Comparison of ENCODE assay signal across 10 cellular contexts in the genomic region with DNA sequence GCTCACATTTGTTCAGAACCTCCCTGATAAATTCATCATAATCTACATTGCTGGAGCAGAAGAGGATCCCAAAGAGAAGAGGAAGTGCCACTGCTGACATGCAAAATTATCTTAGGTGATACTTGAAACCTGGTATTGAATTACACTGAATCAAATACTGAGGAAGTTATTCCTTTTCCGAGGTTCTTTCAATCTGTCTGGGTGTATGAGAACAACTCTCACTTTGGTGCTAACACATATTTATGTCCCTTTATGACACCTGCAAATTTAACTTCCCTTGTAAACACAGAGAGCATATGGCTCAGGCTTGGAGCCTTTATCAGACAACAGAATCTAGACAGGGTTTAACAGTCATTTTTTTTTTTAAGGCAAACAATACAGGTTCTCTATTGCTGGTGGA.
DNase-seq lines count a peak whose midpoint lies in the region; ATAC-seq and TF ChIP-seq lines count a peak whose summit lies in the region.
"Had no signal": no experiment of that assay in that cellular context is flagged by ENCODE, and none has a peak within 500 bp of the region (broad histone marks: within the 10 kb centered on the region; RNA-seq: fewer than 3 reads in every experiment).

No MANE protein-coding gene starts in this region.

- peaks cover 26% of the 10 kb centered on the region for H3K36me3 Mint-ChIP-seq in activated CD4-positive, alpha-beta T cell treated with anti-CD3 and anti-CD28 coated beads, Interleukin-2, amount 10 ng/mL, durations not matched to agents 24 days and 14 days (ENCODE audit: low read depth)
- H3K36me3 Mint-ChIP-seq in type B pancreatic cell (no peaks in the 10 kb centered on the region), CD14-positive monocyte (peaks cover 9 to 10% of the 10 kb centered on the region in 2 donors)

- no peak overlapping the region for H3K4me3 Mint-ChIP-seq in activated CD4-positive, alpha-beta T cell treated with anti-CD3 and anti-CD28 coated beads, Interleukin-2, amount 10 ng/mL, durations not matched to agents 24 days and 14 days
- no peak overlapping the region for H3K4me3 Mint-ChIP-seq in type B pancreatic cell
- no peak overlapping the region for H3K4me3 Mint-ChIP-seq in CD14-positive monocyte

- intact Hi-C loops in activated CD4-positive, alpha-beta T cell treated with anti-CD3 and anti-CD28 coated beads, Interleukin-2, amount 10 ng/mL, durations not matched to agents 24 days and 14 days (cut with micrococcal nuclease), result no loop called here
- intact Hi-C loops in CD14-positive monocyte (cut with micrococcal nuclease), result no loop called here

- no peak overlapping the region for H3K4me3 ChIP-seq in choroid plexus epithelial cell (ENCODE audit: low read depth, low read length)
- H3K4me3 ChIP-seq: uterus had no signal

- peak; percentile 38 for DNase-seq in activated CD4-positive, alpha-beta T cell treated with anti-CD3 and anti-CD28 coated beads, Interleukin-2, amount 10 ng/mL, durations not matched to agents 24 days and 14 days
- no peak for DNase-seq in activated CD4-positive, alpha-beta T cell treated with anti-CD3 and anti-CD28 coated beads for 1 hour
- DNase-seq in NCI-H2171 (lab: John Stamatoyannopoulos, UW) (peak; percentile 75), choroid plexus epithelial cell (ENCODE audit: low read depth) (peak; percentile 25), type B pancreatic cell (ENCODE audit: extremely low spot score, unreplicated experiment) (no peak), CD14-positive monocyte (ENCODE audit: low spot score) (no peak), medulla oblongata (ENCODE audit: extremely low spot score) (no peak)
- DNase-seq: activated naive CD4-positive, alpha-beta T cell treated with Interleukin-2 at 50 U/mL for 16 hours; uterus had no signal

- peaks cover 4% of the 10 kb centered on the region for H3K9me3 Mint-ChIP-seq in activated CD4-positive, alpha-beta T cell treated with anti-CD3 and anti-CD28 coated beads, Interleukin-2, amount 10 ng/mL, durations not matched to agents 24 days and 14 days
- H3K9me3 Mint-ChIP-seq in type B pancreatic cell, result no peaks in the 10 kb centered on the region
- peaks cover 0 to 13% (median 8%) of the 10 kb centered on the region in 7 donors for H3K9me3 Mint-ChIP-seq in CD14-positive monocyte

- H3K27ac Mint-ChIP-seq in activated CD4-positive, alpha-beta T cell treated with anti-CD3 and anti-CD28 coated beads, Interleukin-2, amount 10 ng/mL, durations not matched to agents 24 days and 14 days, result no peak overlapping the region
- H3K27ac Mint-ChIP-seq in type B pancreatic cell, result peak overlapping the region; percentile 37
- peak overlapping the region in 1 of 7 donors; percentile 72 for H3K27ac Mint-ChIP-seq in CD14-positive monocyte

- no peaks in the 10 kb centered on the region for H3K27me3 Mint-ChIP-seq in activated CD4-positive, alpha-beta T cell treated with anti-CD3 and anti-CD28 coated beads, Interleukin-2, amount 10 ng/mL, durations not matched to agents 24 days and 14 days
- H3K27me3 Mint-ChIP-seq in type B pancreatic cell (no peaks in the 10 kb centered on the region), CD14-positive monocyte (ENCODE audit: low read depth in 3 of 3) (no peaks in the 10 kb centered on the region)

- H3K4me1 Mint-ChIP-seq in activated CD4-positive, alpha-beta T cell treated with anti-CD3 and anti-CD28 coated beads, Interleukin-2, amount 10 ng/mL, durations not matched to agents 24 days and 14 days, result peaks cover 25% of the 10 kb centered on the region
- H3K4me1 Mint-ChIP-seq in type B pancreatic cell (ENCODE audit: unreplicated experiment) (peaks cover 24% of the 10 kb centered on the region), CD14-positive monocyte (peaks cover 26% of the 10 kb centered on the region)

- no peak for ATAC-seq in HG03378 (IDR thresholded peaks at IDR 0.05; ENCODE audit: unreplicated experiment)

- no peak for TF ChIP-seq CTCF in choroid plexus epithelial cell (conservative IDR thresholded peaks at IDR 0.05; ENCODE audit: low read depth, low read length)
- no peak for TF ChIP-seq CTCF in type B pancreatic cell (conservative IDR thresholded peaks at IDR 0.05)
- TF ChIP-seq CTCF in CD14-positive monocyte (IDR thresholded peaks at IDR 0.05), result no peak

Comparison
In these comparisons a context has a peak if more than half of its experiments do, and no peak if none do; other contexts are left out.
1. DNase-seq: peak in activated CD4-positive, alpha-beta T cell treated with anti-CD3 and anti-CD28 coated beads, Interleukin-2, amount 10 ng/mL, durations not matched to agents 24 days and 14 days (single experiment), NCI-H2171 (single experiment) and choroid plexus epithelial cell (single experiment); none in activated CD4-positive, alpha-beta T cell treated with anti-CD3 and anti-CD28 coated beads for 1 hour (single experiment), type B pancreatic cell (single experiment), CD14-positive monocyte (single experiment) and medulla oblongata (single experiment).